1 cellular context compared by ENCODE assay signal in the genomic region with DNA sequence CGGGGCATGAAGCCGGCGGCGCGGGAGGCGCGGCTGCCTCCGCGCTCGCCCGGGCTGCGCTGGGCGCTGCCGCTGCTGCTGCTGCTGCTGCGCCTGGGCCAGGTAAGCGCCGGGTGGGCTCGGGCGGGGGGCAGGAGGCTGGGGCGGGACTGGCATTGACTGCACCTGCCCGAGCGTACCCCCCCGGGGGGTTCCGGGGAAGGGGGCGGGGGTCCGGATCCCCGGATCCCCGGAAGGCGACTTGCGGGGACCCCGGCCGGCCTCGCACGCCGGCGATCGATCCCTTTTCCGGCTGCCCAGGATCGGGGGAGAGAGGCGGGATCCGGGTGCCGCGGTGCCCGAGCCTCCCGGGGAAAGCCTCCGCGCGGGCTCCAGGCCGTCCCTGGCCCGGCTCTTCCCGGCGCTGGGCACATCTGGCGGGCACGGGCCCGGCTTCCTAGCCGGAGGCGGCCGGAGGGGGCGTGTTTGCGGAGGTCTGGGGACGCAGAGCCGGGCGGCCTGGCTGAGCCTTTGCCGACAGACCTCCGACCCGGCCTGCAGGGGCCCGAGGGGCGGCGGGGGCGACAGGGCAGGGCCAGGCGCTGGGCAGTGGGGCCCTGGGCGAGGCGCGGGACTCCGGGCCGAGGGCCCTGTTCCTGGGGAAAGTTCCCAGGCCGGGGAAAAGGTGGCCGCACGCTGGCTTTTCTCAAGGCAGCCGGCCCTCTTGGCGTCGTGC.
TF ChIP-seq lines count a peak whose summit lies in the region.

No MANE protein-coding gene starts in this region.

TF ChIP-seq in K562, 482 proteins besides CTCF, POLR2A, EP300 and RAD21 (continued from another document and continues in another):
- TF ChIP-seq SMC3 (conservative IDR thresholded peaks at IDR 0.05; ENCODE audit: insufficient read depth, low read depth, low read length), result no peak
- TF ChIP-seq, protein P1, sequence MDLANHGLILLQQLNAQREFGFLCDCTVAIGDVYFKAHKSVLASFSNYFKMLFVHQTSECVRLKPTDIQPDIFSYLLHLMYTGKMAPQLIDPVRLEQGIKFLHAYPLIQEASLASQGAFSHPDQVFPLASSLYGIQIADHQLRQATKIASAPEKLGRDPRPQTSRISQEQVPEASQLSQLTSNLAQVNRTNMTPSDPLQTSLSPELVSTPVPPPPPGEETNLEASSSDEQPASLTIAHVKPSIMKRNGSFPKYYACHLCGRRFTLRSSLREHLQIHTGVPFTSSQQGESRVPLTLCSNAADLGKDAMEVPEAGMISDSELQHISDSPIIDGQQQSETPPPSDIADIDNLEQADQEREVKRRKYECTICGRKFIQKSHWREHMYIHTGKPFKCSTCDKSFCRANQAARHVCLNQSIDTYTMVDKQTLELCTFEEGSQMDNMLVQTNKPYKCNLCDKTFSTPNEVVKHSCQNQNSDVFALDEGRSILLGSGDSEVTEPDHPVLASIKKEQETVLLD (IDR thresholded peaks at IDR 0.05), result no peak
- no peak for TF ChIP-seq ZZZ3 (IDR thresholded peaks at IDR 0.05)
- no peak for TF ChIP-seq ZBTB1 (CRISPR knock-in tag; IDR thresholded peaks at IDR 0.05; ENCODE audit: borderline replicate concordance, low read depth)
- TF ChIP-seq, protein P2, sequence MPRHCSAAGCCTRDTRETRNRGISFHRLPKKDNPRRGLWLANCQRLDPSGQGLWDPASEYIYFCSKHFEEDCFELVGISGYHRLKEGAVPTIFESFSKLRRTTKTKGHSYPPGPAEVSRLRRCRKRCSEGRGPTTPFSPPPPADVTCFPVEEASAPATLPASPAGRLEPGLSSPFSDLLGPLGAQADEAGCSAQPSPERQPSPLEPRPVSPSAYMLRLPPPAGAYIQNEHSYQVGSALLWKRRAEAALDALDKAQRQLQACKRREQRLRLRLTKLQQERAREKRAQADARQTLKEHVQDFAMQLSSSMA (CRISPR knock-in tag; IDR thresholded peaks at IDR 0.05), result no peak
- TF ChIP-seq, protein P3, sequence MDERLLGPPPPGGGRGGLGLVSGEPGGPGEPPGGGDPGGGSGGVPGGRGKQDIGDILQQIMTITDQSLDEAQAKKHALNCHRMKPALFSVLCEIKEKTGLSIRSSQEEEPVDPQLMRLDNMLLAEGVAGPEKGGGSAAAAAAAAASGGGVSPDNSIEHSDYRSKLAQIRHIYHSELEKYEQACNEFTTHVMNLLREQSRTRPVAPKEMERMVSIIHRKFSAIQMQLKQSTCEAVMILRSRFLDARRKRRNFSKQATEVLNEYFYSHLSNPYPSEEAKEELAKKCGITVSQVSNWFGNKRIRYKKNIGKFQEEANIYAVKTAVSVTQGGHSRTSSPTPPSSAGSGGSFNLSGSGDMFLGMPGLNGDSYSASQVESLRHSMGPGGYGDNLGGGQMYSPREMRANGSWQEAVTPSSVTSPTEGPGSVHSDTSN (CRISPR knock-in tag; IDR thresholded peaks at IDR 0.05; ENCODE audit: low read depth), result no peak
- TF ChIP-seq, protein P3 (tag; conservative IDR thresholded peaks at IDR 0.05; ENCODE audit: low read depth), result no peak
- peak; percentile 45 for TF ChIP-seq PCBP1 (IDR thresholded peaks at IDR 0.05; ENCODE audit: low read depth, low read length, poor library complexity, severe bottlenecking)
- no peak for TF ChIP-seq ZNF444 (CRISPR knock-in tag; IDR thresholded peaks at IDR 0.05)
- no peak for TF ChIP-seq ZNF143 (CRISPR knock-in tag; IDR thresholded peaks at IDR 0.05)
- no peak for TF ChIP-seq ZNF436 (CRISPR knock-in tag; IDR thresholded peaks at IDR 0.05)
- TF ChIP-seq BRCA1 (IDR thresholded peaks at IDR 0.05), result no peak
- TF ChIP-seq BRCA1 (CRISPR knock-in tag; IDR thresholded peaks at IDR 0.05), result no peak
- TF ChIP-seq, protein P4, sequence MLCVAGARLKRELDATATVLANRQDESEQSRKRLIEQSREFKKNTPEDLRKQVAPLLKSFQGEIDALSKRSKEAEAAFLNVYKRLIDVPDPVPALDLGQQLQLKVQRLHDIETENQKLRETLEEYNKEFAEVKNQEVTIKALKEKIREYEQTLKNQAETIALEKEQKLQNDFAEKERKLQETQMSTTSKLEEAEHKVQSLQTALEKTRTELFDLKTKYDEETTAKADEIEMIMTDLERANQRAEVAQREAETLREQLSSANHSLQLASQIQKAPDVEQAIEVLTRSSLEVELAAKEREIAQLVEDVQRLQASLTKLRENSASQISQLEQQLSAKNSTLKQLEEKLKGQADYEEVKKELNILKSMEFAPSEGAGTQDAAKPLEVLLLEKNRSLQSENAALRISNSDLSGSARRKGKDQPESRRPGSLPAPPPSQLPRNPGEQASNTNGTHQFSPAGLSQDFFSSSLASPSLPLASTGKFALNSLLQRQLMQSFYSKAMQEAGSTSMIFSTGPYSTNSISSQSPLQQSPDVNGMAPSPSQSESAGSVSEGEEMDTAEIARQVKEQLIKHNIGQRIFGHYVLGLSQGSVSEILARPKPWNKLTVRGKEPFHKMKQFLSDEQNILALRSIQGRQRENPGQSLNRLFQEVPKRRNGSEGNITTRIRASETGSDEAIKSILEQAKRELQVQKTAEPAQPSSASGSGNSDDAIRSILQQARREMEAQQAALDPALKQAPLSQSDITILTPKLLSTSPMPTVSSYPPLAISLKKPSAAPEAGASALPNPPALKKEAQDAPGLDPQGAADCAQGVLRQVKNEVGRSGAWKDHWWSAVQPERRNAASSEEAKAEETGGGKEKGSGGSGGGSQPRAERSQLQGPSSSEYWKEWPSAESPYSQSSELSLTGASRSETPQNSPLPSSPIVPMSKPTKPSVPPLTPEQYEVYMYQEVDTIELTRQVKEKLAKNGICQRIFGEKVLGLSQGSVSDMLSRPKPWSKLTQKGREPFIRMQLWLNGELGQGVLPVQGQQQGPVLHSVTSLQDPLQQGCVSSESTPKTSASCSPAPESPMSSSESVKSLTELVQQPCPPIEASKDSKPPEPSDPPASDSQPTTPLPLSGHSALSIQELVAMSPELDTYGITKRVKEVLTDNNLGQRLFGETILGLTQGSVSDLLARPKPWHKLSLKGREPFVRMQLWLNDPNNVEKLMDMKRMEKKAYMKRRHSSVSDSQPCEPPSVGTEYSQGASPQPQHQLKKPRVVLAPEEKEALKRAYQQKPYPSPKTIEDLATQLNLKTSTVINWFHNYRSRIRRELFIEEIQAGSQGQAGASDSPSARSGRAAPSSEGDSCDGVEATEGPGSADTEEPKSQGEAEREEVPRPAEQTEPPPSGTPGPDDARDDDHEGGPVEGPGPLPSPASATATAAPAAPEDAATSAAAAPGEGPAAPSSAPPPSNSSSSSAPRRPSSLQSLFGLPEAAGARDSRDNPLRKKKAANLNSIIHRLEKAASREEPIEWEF (CRISPR knock-in tag; IDR thresholded peaks at IDR 0.05), result no peak
- no peak for TF ChIP-seq PYGO2 (tag; IDR thresholded peaks at IDR 0.05)
- TF ChIP-seq, protein P5, sequence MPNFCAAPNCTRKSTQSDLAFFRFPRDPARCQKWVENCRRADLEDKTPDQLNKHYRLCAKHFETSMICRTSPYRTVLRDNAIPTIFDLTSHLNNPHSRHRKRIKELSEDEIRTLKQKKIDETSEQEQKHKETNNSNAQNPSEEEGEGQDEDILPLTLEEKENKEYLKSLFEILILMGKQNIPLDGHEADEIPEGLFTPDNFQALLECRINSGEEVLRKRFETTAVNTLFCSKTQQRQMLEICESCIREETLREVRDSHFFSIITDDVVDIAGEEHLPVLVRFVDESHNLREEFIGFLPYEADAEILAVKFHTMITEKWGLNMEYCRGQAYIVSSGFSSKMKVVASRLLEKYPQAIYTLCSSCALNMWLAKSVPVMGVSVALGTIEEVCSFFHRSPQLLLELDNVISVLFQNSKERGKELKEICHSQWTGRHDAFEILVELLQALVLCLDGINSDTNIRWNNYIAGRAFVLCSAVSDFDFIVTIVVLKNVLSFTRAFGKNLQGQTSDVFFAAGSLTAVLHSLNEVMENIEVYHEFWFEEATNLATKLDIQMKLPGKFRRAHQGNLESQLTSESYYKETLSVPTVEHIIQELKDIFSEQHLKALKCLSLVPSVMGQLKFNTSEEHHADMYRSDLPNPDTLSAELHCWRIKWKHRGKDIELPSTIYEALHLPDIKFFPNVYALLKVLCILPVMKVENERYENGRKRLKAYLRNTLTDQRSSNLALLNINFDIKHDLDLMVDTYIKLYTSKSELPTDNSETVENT (CRISPR knock-in tag; IDR thresholded peaks at IDR 0.05), result no peak
- TF ChIP-seq ZBTB7A (IDR thresholded peaks at IDR 0.05; ENCODE audit: borderline replicate concordance, control insufficient read depth, low read depth, low read length), result peak; percentile 67; the same call in 1 of the 2 replicates
- TF ChIP-seq GATAD2B (IDR thresholded peaks at IDR 0.05; ENCODE audit: borderline replicate concordance), result 0 out of 2 replicates have a peak, but pooled peaks have one; percentile 6
- TF ChIP-seq POLR3G (IDR thresholded peaks at IDR 0.05; ENCODE audit: extremely low read depth, insufficient read length, insufficient replicate concordance), result no peak
- TF ChIP-seq ZFP36 (IDR thresholded peaks at IDR 0.05; ENCODE audit: low read depth, low read length, partially characterized antibody), result no peak
- no peak for TF ChIP-seq SMARCE1 (IDR thresholded peaks at IDR 0.05)
- TF ChIP-seq RBFOX2 (IDR thresholded peaks at IDR 0.05; ENCODE audit: low read depth, low read length), result peak; percentile 49; the same call in 1 of the 2 replicates
- TF ChIP-seq, protein P6, sequence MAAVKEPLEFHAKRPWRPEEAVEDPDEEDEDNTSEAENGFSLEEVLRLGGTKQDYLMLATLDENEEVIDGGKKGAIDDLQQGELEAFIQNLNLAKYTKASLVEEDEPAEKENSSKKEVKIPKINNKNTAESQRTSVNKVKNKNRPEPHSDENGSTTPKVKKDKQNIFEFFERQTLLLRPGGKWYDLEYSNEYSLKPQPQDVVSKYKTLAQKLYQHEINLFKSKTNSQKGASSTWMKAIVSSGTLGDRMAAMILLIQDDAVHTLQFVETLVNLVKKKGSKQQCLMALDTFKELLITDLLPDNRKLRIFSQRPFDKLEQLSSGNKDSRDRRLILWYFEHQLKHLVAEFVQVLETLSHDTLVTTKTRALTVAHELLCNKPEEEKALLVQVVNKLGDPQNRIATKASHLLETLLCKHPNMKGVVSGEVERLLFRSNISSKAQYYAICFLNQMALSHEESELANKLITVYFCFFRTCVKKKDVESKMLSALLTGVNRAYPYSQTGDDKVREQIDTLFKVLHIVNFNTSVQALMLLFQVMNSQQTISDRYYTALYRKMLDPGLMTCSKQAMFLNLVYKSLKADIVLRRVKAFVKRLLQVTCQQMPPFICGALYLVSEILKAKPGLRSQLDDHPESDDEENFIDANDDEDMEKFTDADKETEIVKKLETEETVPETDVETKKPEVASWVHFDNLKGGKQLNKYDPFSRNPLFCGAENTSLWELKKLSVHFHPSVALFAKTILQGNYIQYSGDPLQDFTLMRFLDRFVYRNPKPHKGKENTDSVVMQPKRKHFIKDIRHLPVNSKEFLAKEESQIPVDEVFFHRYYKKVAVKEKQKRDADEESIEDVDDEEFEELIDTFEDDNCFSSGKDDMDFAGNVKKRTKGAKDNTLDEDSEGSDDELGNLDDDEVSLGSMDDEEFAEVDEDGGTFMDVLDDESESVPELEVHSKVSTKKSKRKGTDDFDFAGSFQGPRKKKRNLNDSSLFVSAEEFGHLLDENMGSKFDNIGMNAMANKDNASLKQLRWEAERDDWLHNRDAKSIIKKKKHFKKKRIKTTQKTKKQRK (IDR thresholded peaks at IDR 0.05; ENCODE audit: borderline replicate concordance, low read depth, low read length), result no peak
- no peak for TF ChIP-seq SIRT6 (IDR thresholded peaks at IDR 0.05; ENCODE audit: low read depth, low read length)
- no peak for TF ChIP-seq RFX1 (IDR thresholded peaks at IDR 0.05)
- TF ChIP-seq PHF8 (IDR thresholded peaks at IDR 0.05; ENCODE audit: borderline replicate concordance, low read length), result 0 out of 2 replicates have a peak, but pooled peaks have one; percentile 7
- TF ChIP-seq ZKSCAN8 (CRISPR knock-in tag; IDR thresholded peaks at IDR 0.05), result no peak
- TF ChIP-seq ZNF644 (tag; IDR thresholded peaks at IDR 0.05; ENCODE audit: low read depth), result no peak
- TF ChIP-seq CCNT2 (IDR thresholded peaks at IDR 0.05; ENCODE audit: borderline replicate concordance, extremely low read depth, insufficient read length, low read depth, low read length), result no peak
- no peak for TF ChIP-seq GABPB2 (CRISPR knock-in tag; conservative IDR thresholded peaks at IDR 0.05)
- TF ChIP-seq YY1 (IDR thresholded peaks at IDR 0.05; ENCODE audit: borderline replicate concordance in 1 of 3, control insufficient read depth in 1 of 3, extremely low read depth in 1 of 3, insufficient read depth in 3 of 3, insufficient read length in 1 of 3, insufficient replicate concordance in 2 of 3, low read depth in 1 of 3, low read length in 2 of 3), result no peak
- no peak for TF ChIP-seq ZNF24 (IDR thresholded peaks at IDR 0.05)
- TF ChIP-seq MCM2 (IDR thresholded peaks at IDR 0.05; ENCODE audit: low read depth), result no peak
- TF ChIP-seq, protein P7, sequence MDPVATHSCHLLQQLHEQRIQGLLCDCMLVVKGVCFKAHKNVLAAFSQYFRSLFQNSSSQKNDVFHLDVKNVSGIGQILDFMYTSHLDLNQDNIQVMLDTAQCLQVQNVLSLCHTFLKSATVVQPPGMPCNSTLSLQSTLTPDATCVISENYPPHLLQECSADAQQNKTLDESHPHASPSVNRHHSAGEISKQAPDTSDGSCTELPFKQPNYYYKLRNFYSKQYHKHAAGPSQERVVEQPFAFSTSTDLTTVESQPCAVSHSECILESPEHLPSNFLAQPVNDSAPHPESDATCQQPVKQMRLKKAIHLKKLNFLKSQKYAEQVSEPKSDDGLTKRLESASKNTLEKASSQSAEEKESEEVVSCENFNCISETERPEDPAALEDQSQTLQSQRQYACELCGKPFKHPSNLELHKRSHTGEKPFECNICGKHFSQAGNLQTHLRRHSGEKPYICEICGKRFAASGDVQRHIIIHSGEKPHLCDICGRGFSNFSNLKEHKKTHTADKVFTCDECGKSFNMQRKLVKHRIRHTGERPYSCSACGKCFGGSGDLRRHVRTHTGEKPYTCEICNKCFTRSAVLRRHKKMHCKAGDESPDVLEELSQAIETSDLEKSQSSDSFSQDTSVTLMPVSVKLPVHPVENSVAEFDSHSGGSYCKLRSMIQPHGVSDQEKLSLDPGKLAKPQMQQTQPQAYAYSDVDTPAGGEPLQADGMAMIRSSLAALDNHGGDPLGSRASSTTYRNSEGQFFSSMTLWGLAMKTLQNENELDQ (CRISPR knock-in tag; IDR thresholded peaks at IDR 0.05; ENCODE audit: borderline replicate concordance), result no peak
- 0 out of 2 replicates have a peak, but pooled peaks have one; percentile 31 for TF ChIP-seq ZNF175 (CRISPR knock-in tag; IDR thresholded peaks at IDR 0.05; ENCODE audit: low read depth)
- TF ChIP-seq KAT2B (IDR thresholded peaks at IDR 0.05; ENCODE audit: low read depth, low read length), result no peak
- no peak for TF ChIP-seq NEUROD1 (IDR thresholded peaks at IDR 0.05; ENCODE audit: borderline replicate concordance, low read depth, low read length, partially characterized antibody)
- TF ChIP-seq ZNF263 (CRISPR knock-in tag; IDR thresholded peaks at IDR 0.05; ENCODE audit: borderline replicate concordance), result no peak
